Comparison of ENCODE assay signal across 12 cellular contexts in genomic region chr6:155351273-155352129, GRCh38. TPM values are rescaled to one million over a fixed set of nuclear protein-coding genes. Genes with fewer than 3 reads are reported as not detected.
A peak's percentile ranks its signal among the peaks of the same experiment; 100 is the strongest.
DNase-seq lines count a peak whose midpoint lies in the region; ATAC-seq and TF ChIP-seq lines count a peak whose summit lies in the region.
"Had no signal": no experiment of that assay in that cellular context is flagged by ENCODE, and none has a peak within 500 bp of the region (broad histone marks: within the 10 kb centered on the region; RNA-seq: fewer than 3 reads in every experiment).

No MANE protein-coding gene starts in this region.

- TF ChIP-seq POLR2A in sigmoid colon (IDR thresholded peaks at IDR 0.05) = no peak

- peak overlapping the region in 1 of 11 experiments; percentile 57; a peak in 2 of 22 replicates for H3K27ac ChIP-seq in BLaER1 treated with 17β-estradiol and CSF1 and Interleukin-3, amounts not matched to agents 10 nM and 100 nM
- no peak overlapping the region for H3K27ac ChIP-seq in sigmoid colon
- H3K27ac ChIP-seq: A549, ascending aorta had no signal

- DNase-seq in chondrocyte (ENCODE audit: low spot score) (no peak), DMS53 treated with DMSO at 0.1 percent for 48 hours (lab: John Stamatoyannopoulos, UW; ENCODE audit: unreplicated experiment) (no peak), sigmoid colon (no peak)
- DNase-seq in stimulated activated naive CD8-positive, alpha-beta T cell treated with anti-CD3 and anti-CD28 coated beads, Interleukin-15, amount 100 ng/mL, for 72 hours = no peak
- DNase-seq: NCI-H1092, T-helper 17 cell had no signal

- peaks cover 0 to 33% (median 18%) of the 10 kb centered on the region in 10 experiments; a peak in 11 of 20 replicates for H3K4me1 ChIP-seq in BLaER1 treated with 17β-estradiol and CSF1 and Interleukin-3, amounts not matched to agents 10 nM and 100 nM
- H3K4me1 ChIP-seq in sigmoid colon = no peaks in the 10 kb centered on the region
- H3K4me1 ChIP-seq: A549, ascending aorta had no signal

- H3K4me3 Mint-ChIP-seq in chondrocyte (ENCODE audit: unreplicated experiment) = no peak overlapping the region
- no peak overlapping the region for H3K4me3 Mint-ChIP-seq in stimulated activated naive CD8-positive, alpha-beta T cell treated with anti-CD3 and anti-CD28 coated beads, Interleukin-15, amount 100 ng/mL, for 72 hours
- H3K4me3 Mint-ChIP-seq: T-helper 17 cell had no signal

- H3K4me1 Mint-ChIP-seq in chondrocyte (ENCODE audit: low read depth) = no peaks in the 10 kb centered on the region
- H3K4me1 Mint-ChIP-seq in stimulated activated naive CD8-positive, alpha-beta T cell treated with anti-CD3 and anti-CD28 coated beads, Interleukin-15, amount 100 ng/mL, for 72 hours = peaks cover 14% of the 10 kb centered on the region
- H3K4me1 Mint-ChIP-seq: T-helper 17 cell had no signal

- H3K27ac Mint-ChIP-seq in chondrocyte (ENCODE audit: unreplicated experiment) = no peak overlapping the region
- H3K27ac Mint-ChIP-seq in stimulated activated naive CD8-positive, alpha-beta T cell treated with anti-CD3 and anti-CD28 coated beads, Interleukin-15, amount 100 ng/mL, for 72 hours = no peak overlapping the region
- H3K27ac Mint-ChIP-seq: T-helper 17 cell had no signal

- peak; percentile 97 for ATAC-seq in GM19043 (IDR thresholded peaks at IDR 0.05; ENCODE audit: low read depth, unreplicated experiment)
- peak; percentile 91 for ATAC-seq in HG02588 (IDR thresholded peaks at IDR 0.05; ENCODE audit: unreplicated experiment)
- ATAC-seq in HG03342 (IDR thresholded peaks at IDR 0.05; ENCODE audit: unreplicated experiment) = peak; percentile 97
- no peak for ATAC-seq in stimulated activated naive CD8-positive, alpha-beta T cell treated with anti-CD3 and anti-CD28 coated beads, Interleukin-15, amount 100 ng/mL, for 72 hours
- ATAC-seq: A549, T-helper 17 cell had no signal

- H3K4me3 ChIP-seq in BLaER1 treated with 17β-estradiol and CSF1 and Interleukin-3, amounts not matched to agents 10 nM and 100 nM = no peak overlapping the region
- no peak overlapping the region for H3K4me3 ChIP-seq in sigmoid colon
- H3K4me3 ChIP-seq: A549, ascending aorta had no signal

- 85 to 86% methylated on average over 5 of the region's 5 CpGs for WGBS in sigmoid colon, 2 donors

- TF ChIP-seq CTCF in chondrocyte (IDR thresholded peaks at IDR 0.05) (no peak), sigmoid colon (IDR thresholded peaks at IDR 0.05) (no peak)

- peaks cover 10% of the 10 kb centered on the region for H3K36me3 Mint-ChIP-seq in chondrocyte (ENCODE audit: low read depth)

- H3K27me3 ChIP-seq in BLaER1 treated with 17β-estradiol and CSF1 and Interleukin-3, amounts not matched to agents 10 nM and 100 nM = no peaks in the 10 kb centered on the region
- H3K27me3 ChIP-seq in sigmoid colon = no peaks in the 10 kb centered on the region
- H3K27me3 ChIP-seq: ascending aorta had no signal

- H3K36me3 ChIP-seq in BLaER1 treated with 17β-estradiol and CSF1 and Interleukin-3, amounts not matched to agents 10 nM and 100 nM = peaks cover 0 to 12% (median 0%) of the 10 kb centered on the region in 11 experiments; a peak in 3 of 22 replicates
- H3K36me3 ChIP-seq in sigmoid colon = no peaks in the 10 kb centered on the region
- H3K36me3 ChIP-seq: ascending aorta had no signal

- TF ChIP-seq EP300 in sigmoid colon (IDR thresholded peaks at IDR 0.05) = no peak

- peak overlapping the region in 6 of 11 experiments; percentile 39 to 62 (median 54); a peak in 10 of 22 replicates for H3K4me2 ChIP-seq in BLaER1 treated with 17β-estradiol and CSF1 and Interleukin-3, amounts not matched to agents 10 nM and 100 nM
- H3K4me2 ChIP-seq: A549 had no signal

- no peak overlapping the region; a peak in 1 of 22 replicates for H3K9ac ChIP-seq in BLaER1 treated with 17β-estradiol and CSF1 and Interleukin-3, amounts not matched to agents 10 nM and 100 nM

- no peaks in the 10 kb centered on the region for H4K20me1 ChIP-seq in BLaER1 treated with 17β-estradiol and CSF1 and Interleukin-3, amounts not matched to agents 10 nM and 100 nM

- intact Hi-C loops in sigmoid colon (cut with DNase I) = no loop called here

- peaks cover 73 to 84% (median 80%) of the 10 kb centered on the region in 11 experiments for H3K9me3 ChIP-seq in BLaER1 treated with 17β-estradiol and CSF1 and Interleukin-3, amounts not matched to agents 10 nM and 100 nM (replicated peaks in 1 of 11)
- H3K9me3 ChIP-seq in sigmoid colon = peaks cover 0 to 20% (median 3%) of the 10 kb centered on the region in 4 donors

- no peaks in the 10 kb centered on the region for H3K27me3 Mint-ChIP-seq in chondrocyte (ENCODE audit: low read depth)
- H3K27me3 Mint-ChIP-seq in stimulated activated naive CD8-positive, alpha-beta T cell treated with anti-CD3 and anti-CD28 coated beads, Interleukin-15, amount 100 ng/mL, for 72 hours = no peaks in the 10 kb centered on the region
- H3K27me3 Mint-ChIP-seq: T-helper 17 cell had no signal

- H3K9me3 Mint-ChIP-seq in chondrocyte (ENCODE audit: low read depth) = peaks cover 29% of the 10 kb centered on the region
- peaks cover 27 to 46% of the 10 kb centered on the region in 2 donors for H3K9me3 Mint-ChIP-seq in stimulated activated naive CD8-positive, alpha-beta T cell treated with anti-CD3 and anti-CD28 coated beads, Interleukin-15, amount 100 ng/mL, for 72 hours

RNA-seq across cellular contexts. Expression of gene TFB1M, which starts 37.2 kb away (rescaled TPM):
- total RNA-seq in chondrocyte (15.3 to 16.8 TPM (median 16.8 TPM) in 3 replicates), sigmoid colon (10 to 100 TPM; 10.7 to 22.2 (median 16.8) TPM)
- 10 to 100 TPM; 10.9 to 15.1 (median 12.6) TPM for polyA plus RNA-seq in sigmoid colon
